28 cellular contexts compared by ENCODE assay signal in the genomic region with DNA sequence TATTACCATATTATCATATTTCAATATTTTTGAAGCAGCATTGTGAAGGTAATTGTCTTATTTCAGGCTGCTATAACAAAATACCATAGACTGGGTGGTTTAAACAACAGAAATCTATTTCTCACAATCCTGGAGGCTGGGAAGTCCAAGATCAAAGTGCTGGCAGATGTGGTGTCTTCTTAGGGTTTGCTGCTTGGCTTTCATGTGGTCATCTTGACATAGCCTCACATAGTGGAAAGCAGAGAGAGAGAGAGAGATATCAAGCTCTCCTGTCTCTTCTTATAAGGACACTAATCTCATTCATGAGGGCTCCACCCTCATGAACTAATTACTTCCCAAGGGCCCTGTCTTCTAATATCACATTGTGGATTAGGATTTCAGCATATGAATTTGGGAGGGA.
"Had no signal": no experiment of that assay in that cellular context is flagged by ENCODE, and none has a peak within 500 bp of the region (broad histone marks: within the 10 kb centered on the region; RNA-seq: fewer than 3 reads in every experiment).

No MANE protein-coding gene starts in this region.

- H3K4me3 ChIP-seq: colonic mucosa, coronary artery, dorsolateral prefrontal cortex, esophagus muscularis mucosa, esophagus squamous epithelium, gastrocnemius medialis, gastroesophageal sphincter, heart left ventricle, heart right ventricle had no signal

- FAIRE-seq: endometrium, endothelial cell of umbilical vein, frontal cortex had no signal

- DNase-seq: colonic mucosa; cortex of kidney; dermis blood vessel endothelial cell; dorsolateral prefrontal cortex; effector CD4-positive, alpha-beta T cell; effector CD8-positive, alpha-beta T cell; effector memory CD4-positive, alpha-beta T cell; effector memory CD8-positive, alpha-beta T cell; endodermal cell; erythroblast; esophagus squamous epithelium; foreskin fibroblast; foreskin keratinocyte; foreskin melanocyte; gastrocnemius medialis; glutamatergic neuron; head of caudate nucleus; heart left ventricle; heart right ventricle had no signal

- H3K27me3 Mint-ChIP-seq: dendritic cell treated with granulocyte-macrophage colony-stimulating factor and Interleukin-4, amounts not matched to agents 40 ng/mL and 50 ng/mL, for 4 days; effector memory CD8-positive, alpha-beta T cell had no signal

- H3K9me3 ChIP-seq: colonic mucosa, gastrocnemius medialis had no signal

- H3K4me1 Mint-ChIP-seq: endodermal cell had no signal

- H3K4me3 Mint-ChIP-seq: dendritic cell treated with granulocyte-macrophage colony-stimulating factor and Interleukin-4, amounts not matched to agents 40 ng/mL and 50 ng/mL, for 4 days; effector memory CD8-positive, alpha-beta T cell; endodermal cell had no signal

- H3K27ac Mint-ChIP-seq: dendritic cell treated with granulocyte-macrophage colony-stimulating factor and Interleukin-4, amounts not matched to agents 40 ng/mL and 50 ng/mL, for 4 days; effector memory CD8-positive, alpha-beta T cell; endodermal cell had no signal

- H3K27ac ChIP-seq: colonic mucosa, coronary artery, dorsolateral prefrontal cortex, epithelial cell of prostate, esophagus muscularis mucosa, esophagus squamous epithelium, foreskin keratinocyte, gastrocnemius medialis, gastroesophageal sphincter, heart left ventricle, heart right ventricle had no signal

- H3K4me1 ChIP-seq: colonic mucosa, esophagus muscularis mucosa, esophagus squamous epithelium, gastrocnemius medialis, gastroesophageal sphincter, heart right ventricle had no signal

- ATAC-seq: effector memory CD8-positive, alpha-beta T cell; esophagus mucosa; foreskin keratinocyte; gastrocnemius medialis; gastroesophageal sphincter; heart left ventricle; heart right ventricle had no signal

- H3K27me3 ChIP-seq: colonic mucosa, dorsolateral prefrontal cortex, esophagus muscularis mucosa, esophagus squamous epithelium, foreskin keratinocyte, gastrocnemius medialis, gastroesophageal sphincter, heart left ventricle, heart right ventricle had no signal

- H3K36me3 ChIP-seq: colonic mucosa, gastrocnemius medialis, gastroesophageal sphincter had no signal
